Comparison of ENCODE assay signal across 1 cellular context in genomic region chr10:35126530-35127288, GRCh38.
TF ChIP-seq lines count a peak whose summit lies in the region.

Gene CREM (plus strand): TSS chr10:35126846. CDS start chr10:35137836, 10,990 bp downstream.

TF ChIP-seq in HepG2, 621 proteins besides CTCF, POLR2A, EP300 and RAD21 (continued from another document and continues in another):
- TF ChIP-seq HNF1A (IDR thresholded peaks at IDR 0.05; ENCODE audit: low read depth) (no peak), HNF1A (CRISPR knock-in tag; IDR thresholded peaks at IDR 0.05; ENCODE audit: borderline replicate concordance) (peak; percentile 76; the same call in 1 of the 2 replicates), FOXM1 (CRISPR knock-in tag; IDR thresholded peaks at IDR 0.05) (no peak; the same call in 1 of the 2 replicates), NFKB2 (CRISPR knock-in tag; IDR thresholded peaks at IDR 0.05; ENCODE audit: borderline replicate concordance) (peak; percentile 83; the same call in 1 of the 2 replicates), FOSL2 (CRISPR knock-in tag; IDR thresholded peaks at IDR 0.05) (peak; percentile 36; the same call in 1 of the 2 replicates), RFXANK (CRISPR knock-in tag; IDR thresholded peaks at IDR 0.05) (no peak), ZZZ3 (CRISPR knock-in tag; IDR thresholded peaks at IDR 0.05; ENCODE audit: borderline replicate concordance) (no peak), ZBTB20 (CRISPR knock-in tag; IDR thresholded peaks at IDR 0.05; ENCODE audit: borderline replicate concordance, low read depth) (no peak), ZNF713 (CRISPR knock-in tag; IDR thresholded peaks at IDR 0.05) (0 out of 2 replicates have a peak, but pooled peaks have one; percentile 80), POLR2AphosphoS2 (IDR thresholded peaks at IDR 0.05; ENCODE audit: low read depth, low read length) (no peak), ZBTB10 (CRISPR knock-in tag; IDR thresholded peaks at IDR 0.05; ENCODE audit: borderline replicate concordance) (no peak; the same call in 1 of the 2 replicates), ZBTB49 (CRISPR knock-in tag; IDR thresholded peaks at IDR 0.05; ENCODE audit: borderline replicate concordance) (no peak), ZNF24 (IDR thresholded peaks at IDR 0.05) (no peak), SAFB2 (CRISPR knock-in tag; IDR thresholded peaks at IDR 0.05; ENCODE audit: borderline replicate concordance, low read depth) (no peak; the same call in 1 of the 2 replicates), HMGXB4 (CRISPR knock-in tag; IDR thresholded peaks at IDR 0.05; ENCODE audit: borderline replicate concordance in 1 of 2, low read depth in 1 of 2) (peak; percentile 89 to 93), FOXK1 (CRISPR knock-in tag; IDR thresholded peaks at IDR 0.05; ENCODE audit: borderline replicate concordance, low read depth) (peak; percentile 68; the same call in 1 of the 2 replicates), ZNF232 (CRISPR knock-in tag; IDR thresholded peaks at IDR 0.05; ENCODE audit: borderline replicate concordance) (no peak), BRF2 (CRISPR knock-in tag; IDR thresholded peaks at IDR 0.05) (no peak), ARID4A (CRISPR knock-in tag; IDR thresholded peaks at IDR 0.05; ENCODE audit: borderline replicate concordance) (peak; percentile 70; the same call in 1 of the 2 replicates), PRPF4 (IDR thresholded peaks at IDR 0.05; ENCODE audit: low read depth, low read length, poor library complexity, severe bottlenecking) (peak; percentile 80), CBFB (CRISPR knock-in tag; IDR thresholded peaks at IDR 0.05) (peak; percentile 72; the same call in 1 of the 2 replicates), RORA (CRISPR knock-in tag; IDR thresholded peaks at IDR 0.05) (no peak), ZNF20 (CRISPR knock-in tag; IDR thresholded peaks at IDR 0.05) (0 out of 2 replicates have a peak, but pooled peaks have one; percentile 53), DMAP1 (CRISPR knock-in tag; IDR thresholded peaks at IDR 0.05) (peak; percentile 57; the same call in 1 of the 2 replicates), PRDM4 (CRISPR knock-in tag; IDR thresholded peaks at IDR 0.05; ENCODE audit: borderline replicate concordance) (no peak)
